8 cellular contexts compared by ENCODE assay signal in genomic region chr9:91515074-91515687, GRCh38.
DNase-seq lines count a peak whose midpoint lies in the region; ATAC-seq and TF ChIP-seq lines count a peak whose summit lies in the region.

No MANE protein-coding gene starts in this region.

- peaks cover 15 to 30% of the 10 kb centered on the region in 2 donors for H3K27me3 Mint-ChIP-seq in stimulated activated naive B cell treated with anti-CD40 and anti-IgM and Interleukin-4, amounts not matched to agents 10 μg/mL and 1 μg/mL and 100 μg/mL, for 72 hours

- H3K27ac ChIP-seq in heart right ventricle = peak overlapping the region in 2 of 10 donors; percentile 25 to 58

- peaks cover 0 to 10% (median 0%) of the 10 kb centered on the region in 11 donors for H3K9me3 ChIP-seq in heart right ventricle

- 20 to 21% methylated on average over 12 of the region's 12 CpGs for whole genome bisulfite sequencing in heart right ventricle, 2 donors
- 49 to 51% methylated on average over 12 of the region's 12 CpGs for WGBS in lower leg skin, 2 donors

- no peak for TF ChIP-seq CTCF in heart right ventricle (IDR thresholded peaks at IDR 0.05)
- no peak for TF ChIP-seq CTCF in lower leg skin (IDR thresholded peaks at IDR 0.05)

- in situ Hi-C loops in SK-MEL-5 (cut with HindIII; ENCODE audit: low pct_unique_long_range_greater_than_20kb, low sequenced_read_pairs) = no loop called here

- no peaks in the 10 kb centered on the region for H3K36me3 ChIP-seq in heart right ventricle

- H3K36me3 Mint-ChIP-seq in stimulated activated naive B cell treated with anti-CD40 and anti-IgM and Interleukin-4, amounts not matched to agents 10 μg/mL and 1 μg/mL and 100 μg/mL, for 72 hours = peaks cover 0 to 3% of the 10 kb centered on the region in 2 donors

- DNase-seq in SK-MEL-5 (ENCODE audit: low read depth, low spot score) = peak; percentile 45
- peak in 1 of 2 donors; percentile 44 for DNase-seq in heart right ventricle
- DNase-seq in stimulated activated naive B cell treated with anti-CD40 and anti-IgM and Interleukin-4, amounts not matched to agents 10 μg/mL and 1 μg/mL and 100 μg/mL, for 72 hours = no peak
- DNase-seq in activated CD8-positive, alpha-beta memory T cell treated with anti-CD3 and anti-CD28 coated beads for 24 hours = no peak
- DNase-seq in NK-92 (lab: John Stamatoyannopoulos, UW; ENCODE audit: unreplicated experiment) = no peak
- DNase-seq in lower leg skin (ENCODE audit: low spot score in 2 of 2) = no peak

- H3K4me1 ChIP-seq in heart right ventricle = peaks cover 0 to 11% (median 0%) of the 10 kb centered on the region in 9 donors

- H3K9me3 Mint-ChIP-seq in stimulated activated naive B cell treated with anti-CD40 and anti-IgM and Interleukin-4, amounts not matched to agents 10 μg/mL and 1 μg/mL and 100 μg/mL, for 72 hours = peaks cover 9 to 10% of the 10 kb centered on the region in 2 donors

- no peaks in the 10 kb centered on the region for H3K27me3 ChIP-seq in heart right ventricle

- H3K4me1 Mint-ChIP-seq in stimulated activated naive B cell treated with anti-CD40 and anti-IgM and Interleukin-4, amounts not matched to agents 10 μg/mL and 1 μg/mL and 100 μg/mL, for 72 hours = peaks cover 0 to 2% of the 10 kb centered on the region in 2 donors

- peak overlapping the region; percentile 15 for H3K27ac Mint-ChIP-seq in stimulated activated naive B cell treated with anti-CD40 and anti-IgM and Interleukin-4, amounts not matched to agents 10 μg/mL and 1 μg/mL and 100 μg/mL, for 72 hours

- H3K4me3 Mint-ChIP-seq in stimulated activated naive B cell treated with anti-CD40 and anti-IgM and Interleukin-4, amounts not matched to agents 10 μg/mL and 1 μg/mL and 100 μg/mL, for 72 hours = no peak overlapping the region

- intact Hi-C loops in heart right ventricle (cut with DNase I) = no loop called here
- intact Hi-C loops in lower leg skin (cut with DNase I; ENCODE audit: low total_unique reads) = no loop called here

- peak overlapping the region in 8 of 10 donors; percentile 1 to 31 (median 25) for H3K4me3 ChIP-seq in heart right ventricle
- H3K4me3 ChIP-seq in lower leg skin (ENCODE audit: low read depth, poor library complexity, severe bottlenecking) = no peak overlapping the region

- ATAC-seq in GM18502 (IDR thresholded peaks at IDR 0.05; ENCODE audit: poor library complexity, unreplicated experiment) (peak; percentile 73), HG02588 (IDR thresholded peaks at IDR 0.05; ENCODE audit: unreplicated experiment) (peak; percentile 63), heart right ventricle (peak in 6 of 8 donors; percentile 57 to 93 (median 74))
- ATAC-seq in stimulated activated naive B cell treated with anti-CD40 and anti-IgM and Interleukin-4, amounts not matched to agents 10 μg/mL and 1 μg/mL and 100 μg/mL, for 72 hours (replicated peaks) = peak; percentile 61 to 84

- TF ChIP-seq POLR2A in lower leg skin (IDR thresholded peaks at IDR 0.05) = no peak
